18 cellular contexts compared by ENCODE assay signal in genomic region chr5:163718256-163718655, GRCh38.
DNase-seq lines count a peak whose midpoint lies in the region; ATAC-seq, FAIRE-seq and TF ChIP-seq lines count a peak whose summit lies in the region.
"Had no signal": no experiment of that assay in that cellular context is flagged by ENCODE, and none has a peak within 500 bp of the region (broad histone marks: within the 10 kb centered on the region; RNA-seq: fewer than 3 reads in every experiment).

No MANE protein-coding gene starts in this region.

- H4K5ac ChIP-seq in H1 (ENCODE audit: insufficient read length, low read depth, low read length) = no peak overlapping the region

- no peaks in the 10 kb centered on the region for H4K20me1 ChIP-seq in H1 (replicated peaks in 1 of 2; ENCODE audit: control insufficient read depth in 1 of 2, insufficient read depth in 2 of 2, low read length in 2 of 2)
- H4K20me1 ChIP-seq in keratinocyte (ENCODE audit: control insufficient read depth, extremely low read depth, insufficient read depth, low read length) = no peaks in the 10 kb centered on the region

- TF ChIP-seq CTCF in RWPE2 (IDR thresholded peaks at IDR 0.05; ENCODE audit: poor library complexity, severe bottlenecking) = no peak
- no peak for TF ChIP-seq CTCF in H1 (IDR thresholded peaks at IDR 0.05; ENCODE audit: control extremely low read depth in 1 of 3, insufficient read depth in 1 of 3, low read depth in 1 of 3, low read length in 3 of 3)
- no peak for TF ChIP-seq CTCF in keratinocyte (optimal IDR thresholded peaks at IDR 0.05 in 1 of 3, IDR thresholded peaks at IDR 0.05 in 1 of 3, conservative IDR thresholded peaks at IDR 0.05 in 1 of 3; ENCODE audit: extremely low read depth in 1 of 3, insufficient read depth in 2 of 3, low read length in 3 of 3)

- dilution Hi-C loops in keratinocyte (cut with MboI; ENCODE audit: extremely low pct_ligation_motif_present, low sequenced_read_pairs) = no loop called here

- ATAC-seq in RWPE2 (ENCODE audit: low read depth) (peak; percentile 71), GM19397 (IDR thresholded peaks at IDR 0.05; ENCODE audit: unreplicated experiment) (no peak), sciatic nerve (no peak)
- no peak for ATAC-seq in activated CD8-positive, alpha-beta memory T cell treated with anti-CD3 and anti-CD28 coated beads, Interleukin-2, amount 10 ng/mL, durations not matched to agents 7 days and 5 days
- no peak for ATAC-seq in naive thymus-derived CD4-positive, alpha-beta T cell

- H3K4me3 ChIP-seq in RWPE2 (ENCODE audit: severe bottlenecking) (no peak overlapping the region), H1 (ENCODE audit: extremely low read depth in 1 of 4, insufficient read depth in 2 of 4, low read depth in 3 of 4, low read length in 4 of 4) (no peak overlapping the region), keratinocyte (ENCODE audit: control insufficient read depth in 2 of 3, extremely low read depth in 1 of 3, insufficient read depth in 2 of 3, low read depth in 1 of 3, low read length in 3 of 3) (no peak overlapping the region), trophoblast cell (ENCODE audit: low read depth, low read length) (no peak overlapping the region)
- no peak overlapping the region for H3K4me3 ChIP-seq in naive thymus-derived CD4-positive, alpha-beta T cell (ENCODE audit: low read length)
- H3K4me3 ChIP-seq: HAP-1 had no signal

- no peaks in the 10 kb centered on the region for H3K79me2 ChIP-seq in H1 (ENCODE audit: control insufficient read depth in 1 of 2, insufficient read depth in 2 of 2, low read length in 2 of 2)
- H3K79me2 ChIP-seq in keratinocyte (ENCODE audit: control insufficient read depth, insufficient read depth, low read length) = no peaks in the 10 kb centered on the region
- no peaks in the 10 kb centered on the region for H3K79me2 ChIP-seq in trophoblast cell (ENCODE audit: control insufficient read depth, insufficient read depth, low read length, poor library complexity)

- no peak for TF ChIP-seq POLR2A in H1 (IDR thresholded peaks at IDR 0.05; ENCODE audit: control extremely low read depth in 1 of 2, low read depth in 2 of 2, low read length in 2 of 2)

- no peak overlapping the region for H2AK5ac ChIP-seq in H1 (ENCODE audit: low read depth, low read length)
- H2AK5ac ChIP-seq in trophoblast cell (ENCODE audit: low read length) = no peak overlapping the region

- peaks cover 11% of the 10 kb centered on the region for H3K4me1 ChIP-seq in RWPE2 (ENCODE audit: insufficient read depth, poor library complexity, severe bottlenecking)
- H3K4me1 ChIP-seq in H1 (replicated peaks in 1 of 4; ENCODE audit: control insufficient read depth in 3 of 4, insufficient read depth in 4 of 4, low read length in 3 of 4) = no peaks in the 10 kb centered on the region
- H3K4me1 ChIP-seq in keratinocyte (ENCODE audit: control insufficient read depth, extremely low read depth, insufficient read depth, low read length) = peaks cover 2% of the 10 kb centered on the region
- peaks cover 0 to 4% of the 10 kb centered on the region in 2 experiments for H3K4me1 ChIP-seq in trophoblast cell (ENCODE audit: control insufficient read depth in 1 of 2, insufficient read depth in 2 of 2, low read length in 2 of 2)
- H3K4me1 ChIP-seq in naive thymus-derived CD4-positive, alpha-beta T cell (ENCODE audit: control insufficient read depth in 2 of 2, insufficient read depth in 2 of 2, low read length in 2 of 2) = no peaks in the 10 kb centered on the region
- H3K4me1 ChIP-seq: Caco-2, HAP-1 had no signal

- no peak overlapping the region for H2BK15ac ChIP-seq in H1 (ENCODE audit: low read length)

- H4K12ac ChIP-seq in trophoblast cell (ENCODE audit: low read depth, low read length) = no peak overlapping the region

- no peak overlapping the region for H3K27ac Mint-ChIP-seq in activated CD8-positive, alpha-beta memory T cell treated with anti-CD3 and anti-CD28 coated beads, Interleukin-2, amount 10 ng/mL, durations not matched to agents 7 days and 5 days
- H3K27ac Mint-ChIP-seq in naive thymus-derived CD4-positive, alpha-beta T cell = no peak overlapping the region
- H3K27ac Mint-ChIP-seq: CD4-positive, alpha-beta T cell had no signal

- H2BK5ac ChIP-seq in H1 (ENCODE audit: low read depth, low read length) (no peak overlapping the region), trophoblast cell (ENCODE audit: low read depth, low read length, poor library complexity) (no peak overlapping the region)

- H4K8ac ChIP-seq in H1 (ENCODE audit: extremely low read depth, insufficient read depth, low read length) (no peak overlapping the region; the same call in 1 of the 2 replicates), trophoblast cell (ENCODE audit: low read depth, low read length) (no peak overlapping the region)

- H3K14ac ChIP-seq in H1 (ENCODE audit: insufficient read length) (no peak overlapping the region), trophoblast cell (ENCODE audit: low read length) (no peak overlapping the region)

- no peak for TF ChIP-seq EP300 in H1 (IDR thresholded peaks at IDR 0.05; ENCODE audit: borderline replicate concordance in 1 of 2, low read depth in 2 of 2, low read length in 2 of 2)

- H3K27me3 ChIP-seq in RWPE2 (ENCODE audit: insufficient read depth, poor library complexity, severe bottlenecking) (no peaks in the 10 kb centered on the region), H1 (replicated peaks in 1 of 4; ENCODE audit: control insufficient read depth in 3 of 4, extremely low read depth in 1 of 4, insufficient read depth in 3 of 4, low read length in 3 of 4) (no peaks in the 10 kb centered on the region), keratinocyte (ENCODE audit: control insufficient read depth, extremely low read depth, insufficient read depth, low read length) (no peaks in the 10 kb centered on the region), trophoblast cell (ENCODE audit: insufficient read depth, low read length) (no peaks in the 10 kb centered on the region)
- no peaks in the 10 kb centered on the region for H3K27me3 ChIP-seq in naive thymus-derived CD4-positive, alpha-beta T cell (ENCODE audit: control insufficient read depth in 2 of 2, insufficient read depth in 2 of 2, low read length in 2 of 2)

- no peak for TF ChIP-seq RAD21 in H1 (IDR thresholded peaks at IDR 0.05 in 1 of 2, conservative IDR thresholded peaks at IDR 0.05 in 1 of 2; ENCODE audit: low read depth in 2 of 2, low read length in 2 of 2)

- CTCF ChIA-PET in H1 (lab: Charles Lee; ENCODE audit: partially characterized antibody) = no interaction called here
- CTCF ChIA-PET in activated CD8-positive, alpha-beta memory T cell treated with anti-CD3 and anti-CD28 coated beads, Interleukin-2, amount 10 ng/mL, durations not matched to agents 7 days and 5 days (lab: Charles Lee) = no interaction called here
- CTCF ChIA-PET in naive thymus-derived CD4-positive, alpha-beta T cell (lab: Charles Lee) = no interaction called here

- no peak overlapping the region for H3K56ac ChIP-seq in H1 (replicated peaks; ENCODE audit: insufficient read length, low read depth, low read length)

- H3K9ac ChIP-seq in H1 (replicated peaks in 1 of 4; ENCODE audit: extremely low read depth in 1 of 4, low read depth in 3 of 4, low read length in 3 of 4) (no peak overlapping the region), keratinocyte (ENCODE audit: control insufficient read depth, extremely low read depth, insufficient read depth, low read length) (no peak overlapping the region), trophoblast cell (ENCODE audit: low read length) (no peak overlapping the region)

- intact Hi-C loops in naive thymus-derived CD4-positive, alpha-beta T cell (cut with micrococcal nuclease) = no loop called here
- intact Hi-C loops in sciatic nerve (cut with DNase I) = no loop called here

- H2BK12ac ChIP-seq in H1 (ENCODE audit: low read depth, low read length) (no peak overlapping the region), trophoblast cell (ENCODE audit: low read length) (no peak overlapping the region)

- H3K4ac ChIP-seq in H1 (replicated peaks; ENCODE audit: insufficient read length, low read depth, low read length) (no peak overlapping the region), trophoblast cell (ENCODE audit: low read depth, low read length) (no peak overlapping the region)

- H3K36me3 ChIP-seq in RWPE2 (ENCODE audit: low read depth) = no peaks in the 10 kb centered on the region
- no peaks in the 10 kb centered on the region for H3K36me3 ChIP-seq in H1 (ENCODE audit: control insufficient read depth in 2 of 4, insufficient read depth in 4 of 4, low read length in 3 of 4)
- H3K36me3 ChIP-seq in keratinocyte (ENCODE audit: control insufficient read depth in 2 of 2, extremely low read depth in 1 of 2, insufficient read depth in 2 of 2, low read length in 2 of 2) = no peaks in the 10 kb centered on the region
- H3K36me3 ChIP-seq in trophoblast cell (ENCODE audit: control insufficient read depth in 1 of 2, insufficient read depth in 2 of 2, low read length in 2 of 2) = no peaks in the 10 kb centered on the region
- no peaks in the 10 kb centered on the region for H3K36me3 ChIP-seq in naive thymus-derived CD4-positive, alpha-beta T cell (ENCODE audit: control insufficient read depth in 2 of 3, insufficient read depth in 3 of 3, low read length in 3 of 3)
- H3K36me3 ChIP-seq: HAP-1 had no signal

- POLR2A ChIA-PET in H1 (lab: Charles Lee; ENCODE audit: partially characterized antibody) = interaction anchor here (0.6 kb wide), 1 partner anchor 1578 kb away, joined by 3 read pairs; no protein-coding TSS in a partner anchor
- POLR2A ChIA-PET in naive thymus-derived CD4-positive, alpha-beta T cell (lab: Charles Lee) = no interaction called here

- FAIRE-seq in H1 (lab: Jason Lieb, UNC) (no peak), keratinocyte (lab: Jason Lieb, UNC) (peak; percentile 29)
- FAIRE-seq: A204.1, GM12892, GM18507 had no signal

- no peaks in the 10 kb centered on the region for H3K27me3 Mint-ChIP-seq in activated CD8-positive, alpha-beta memory T cell treated with anti-CD3 and anti-CD28 coated beads, Interleukin-2, amount 10 ng/mL, durations not matched to agents 7 days and 5 days
- H3K27me3 Mint-ChIP-seq in naive thymus-derived CD4-positive, alpha-beta T cell = no peaks in the 10 kb centered on the region
- H3K27me3 Mint-ChIP-seq: CD4-positive, alpha-beta T cell had no signal

- no peaks in the 10 kb centered on the region for H3K36me3 Mint-ChIP-seq in activated CD8-positive, alpha-beta memory T cell treated with anti-CD3 and anti-CD28 coated beads, Interleukin-2, amount 10 ng/mL, durations not matched to agents 7 days and 5 days
- no peaks in the 10 kb centered on the region for H3K36me3 Mint-ChIP-seq in naive thymus-derived CD4-positive, alpha-beta T cell

- H3K23ac ChIP-seq in H1 (ENCODE audit: insufficient read length) (no peak overlapping the region), trophoblast cell (ENCODE audit: low read length) (no peak overlapping the region)

- DNase-seq in RWPE2 (ENCODE audit: low spot score) (no peak), H1 (ENCODE audit: low read depth in 1 of 2, low spot score in 2 of 2) (no peak), keratinocyte (ENCODE audit: low read depth, low spot score) (peak; percentile 26), trophoblast cell (peak; percentile 76 to 83), sciatic nerve (ENCODE audit: low spot score) (no peak)
- no peak for DNase-seq in activated CD8-positive, alpha-beta memory T cell treated with anti-CD3 and anti-CD28 coated beads, Interleukin-2, amount 10 ng/mL, durations not matched to agents 7 days and 5 days
- DNase-seq in naive thymus-derived CD4-positive, alpha-beta T cell = no peak
- DNase-seq: ACHN; AML-193; CD4-positive, alpha-beta T cell; GDM1 had no signal

- H3K9me3 Mint-ChIP-seq in activated CD8-positive, alpha-beta memory T cell treated with anti-CD3 and anti-CD28 coated beads, Interleukin-2, amount 10 ng/mL, durations not matched to agents 7 days and 5 days (ENCODE audit: low read depth) = peaks cover 2% of the 10 kb centered on the region
- H3K9me3 Mint-ChIP-seq in naive thymus-derived CD4-positive, alpha-beta T cell = peaks cover 0 to 12% (median 4%) of the 10 kb centered on the region in 11 donors

- H3K4me2 ChIP-seq in H1 (ENCODE audit: insufficient read depth in 1 of 2, low read depth in 2 of 2, low read length in 2 of 2) (no peak overlapping the region), keratinocyte (ENCODE audit: control insufficient read depth, extremely low read depth, insufficient read depth, low read depth, low read length) (peak overlapping the region; percentile 37), trophoblast cell (ENCODE audit: low read length) (no peak overlapping the region)

- no peak overlapping the region for H2BK20ac ChIP-seq in H1 (ENCODE audit: low read length)

- H2BK120ac ChIP-seq in H1 (replicated peaks; ENCODE audit: low read depth, low read length) = no peak overlapping the region
- peak overlapping the region; percentile 36 for H2BK120ac ChIP-seq in trophoblast cell (ENCODE audit: insufficient read depth, low read length, poor library complexity)

- no peak overlapping the region for H4K91ac ChIP-seq in H1 (replicated peaks; ENCODE audit: insufficient read length, low read length)
- H4K91ac ChIP-seq in trophoblast cell (ENCODE audit: low read depth, low read length) = peak overlapping the region; percentile 50

- H2AFZ ChIP-seq in H1 (ENCODE audit: low read length) (0 out of 2 replicates have a peak overlapping the region, but pooled peaks have one; percentile 33), keratinocyte (ENCODE audit: control insufficient read depth, low read length) (peak overlapping the region; percentile 67), trophoblast cell (ENCODE audit: insufficient read depth, low read length, poor library complexity) (no peak overlapping the region)

- no peaks in the 10 kb centered on the region for H3K9me1 ChIP-seq in keratinocyte (ENCODE audit: control insufficient read depth, extremely low read depth, insufficient read depth, low read length)

- H3K27ac ChIP-seq in RWPE2 (ENCODE audit: poor library complexity, severe bottlenecking) (no peak overlapping the region), H1 (ENCODE audit: low read depth, low read length) (no peak overlapping the region), keratinocyte (ENCODE audit: control insufficient read depth, insufficient read depth, low read length) (no peak overlapping the region), trophoblast cell (ENCODE audit: low read depth, low read length) (peak overlapping the region; percentile 38)
- H3K27ac ChIP-seq in naive thymus-derived CD4-positive, alpha-beta T cell (ENCODE audit: low read depth, low read length) = no peak overlapping the region
- H3K27ac ChIP-seq: C4-2B had no signal

- no peaks in the 10 kb centered on the region for H3K79me1 ChIP-seq in H1 (ENCODE audit: low read depth, low read length)
- no peaks in the 10 kb centered on the region for H3K79me1 ChIP-seq in trophoblast cell (ENCODE audit: low read length)

- no peaks in the 10 kb centered on the region for H3K23me2 ChIP-seq in H1 (ENCODE audit: low read depth, low read length)

- no peaks in the 10 kb centered on the region for H3K4me1 Mint-ChIP-seq in activated CD8-positive, alpha-beta memory T cell treated with anti-CD3 and anti-CD28 coated beads, Interleukin-2, amount 10 ng/mL, durations not matched to agents 7 days and 5 days
- no peaks in the 10 kb centered on the region for H3K4me1 Mint-ChIP-seq in naive thymus-derived CD4-positive, alpha-beta T cell

- H3K9me3 ChIP-seq in RWPE2 (ENCODE audit: severe bottlenecking) (no peaks in the 10 kb centered on the region), H1 (ENCODE audit: insufficient read depth in 2 of 2, low read depth in 1 of 2, low read length in 1 of 2) (no peaks in the 10 kb centered on the region), keratinocyte (ENCODE audit: control insufficient read depth, low read depth, low read length) (no peaks in the 10 kb centered on the region), trophoblast cell (ENCODE audit: insufficient read depth, low read depth, low read length) (no peaks in the 10 kb centered on the region)
- no peaks in the 10 kb centered on the region for H3K9me3 ChIP-seq in naive thymus-derived CD4-positive, alpha-beta T cell (ENCODE audit: control insufficient read depth in 2 of 3, low read length in 3 of 3)
- H3K9me3 ChIP-seq: Caco-2, HAP-1 had no signal

- no peak overlapping the region for H3K4me3 Mint-ChIP-seq in activated CD8-positive, alpha-beta memory T cell treated with anti-CD3 and anti-CD28 coated beads, Interleukin-2, amount 10 ng/mL, durations not matched to agents 7 days and 5 days
- no peak overlapping the region for H3K4me3 Mint-ChIP-seq in naive thymus-derived CD4-positive, alpha-beta T cell
- H3K4me3 Mint-ChIP-seq: CD4-positive, alpha-beta T cell had no signal

- H3K18ac ChIP-seq in H1 (ENCODE audit: extremely low read depth, low read length) = no peak overlapping the region
- H3K18ac ChIP-seq in trophoblast cell (ENCODE audit: low read length) = no peak overlapping the region

- WGBS in H1 (ENCODE audit: extremely low coverage in 1 of 2, insufficient coverage in 1 of 2, insufficient read length in 1 of 2, insufficient replicate concordance in 2 of 2, low coverage in 1 of 2, low lambda C conversion rate in 2 of 2, missing lambda C conversion rate in 1 of 2), 2 experiments = 85% methylated on average over 4 of the region's 4 CpGs; no CpG with 5 or more reads in 1 of the 2 experiments
- WGBS in trophoblast cell (ENCODE audit: extremely low coverage, insufficient coverage, insufficient read length) = no CpG with 5 or more reads among the region's 4 CpGs

Comparison
In these comparisons a context has a peak if more than half of its experiments do, and no peak if none do; other contexts are left out.
1. DNase-seq: peak in keratinocyte (single experiment) and trophoblast cell (2 of 2); none in RWPE2 (single experiment), H1 (0 of 2), activated CD8-positive, alpha-beta memory T cell treated with anti-CD3 and anti-CD28 coated beads, Interleukin-2, amount 10 ng/mL, durations not matched to agents 7 days and 5 days (single experiment), naive thymus-derived CD4-positive, alpha-beta T cell (0 of 9) and sciatic nerve (single experiment).